10 cellular contexts compared by ENCODE assay signal in genomic region chr15:96334705-96335428, GRCh38. TPM values are rescaled to one million over a fixed set of nuclear protein-coding genes. Genes with fewer than 3 reads are reported as not detected.
DNase-seq lines count a peak whose midpoint lies in the region; ATAC-seq and TF ChIP-seq lines count a peak whose summit lies in the region.
"Had no signal": no experiment of that assay in that cellular context is flagged by ENCODE, and none has a peak within 500 bp of the region (broad histone marks: within the 10 kb centered on the region; RNA-seq: fewer than 3 reads in every experiment).

No MANE protein-coding gene starts in this region.

- no peaks in the 10 kb centered on the region for H3K9me3 ChIP-seq in SJSA1 (replicated peaks)
- H3K9me3 ChIP-seq: neutrophil had no signal

- peaks cover 75% of the 10 kb centered on the region for H3K36me3 ChIP-seq in SJSA1
- H3K36me3 ChIP-seq: neutrophil had no signal

- peak overlapping the region; percentile 86 for H3K27ac ChIP-seq in SJSA1
- H3K27ac ChIP-seq: neutrophil had no signal

- no peak for ATAC-seq in HG03457 (IDR thresholded peaks at IDR 0.05; ENCODE audit: unreplicated experiment)

- DNase-seq in COLO668 (lab: John Stamatoyannopoulos, UW; ENCODE audit: unreplicated experiment) (peak; percentile 25), SJSA1 (ENCODE audit: low read depth in 1 of 2, low spot score in 2 of 2) (peak in 1 of 2 experiments; percentile 74), fibroblast of villous mesenchyme (ENCODE audit: low read depth) (peak; percentile 30), retinal pigment epithelial cell (ENCODE audit: low read depth) (no peak), OCI-M2 (lab: John Stamatoyannopoulos, UW; ENCODE audit: unreplicated experiment) (no peak), GF-D8 (lab: John Stamatoyannopoulos, UW) (no peak)
- DNase-seq in central memory CD4-positive, alpha-beta T cell, result no peak
- DNase-seq: activated naive CD8-positive, alpha-beta T cell treated with anti-CD3 and anti-CD28 coated beads, Interleukin-2, amount 10 ng/mL, durations not matched to agents 7 days and 5 days had no signal

- H3K4me1 ChIP-seq in SJSA1 (replicated peaks), result peaks cover 37% of the 10 kb centered on the region

- H3K27me3 ChIP-seq in SJSA1 (replicated peaks), result no peaks in the 10 kb centered on the region

- peak overlapping the region; percentile 52 for H3K4me3 ChIP-seq in SJSA1
- H3K4me3 ChIP-seq in fibroblast of villous mesenchyme (ENCODE audit: low read depth, low read length), result peak overlapping the region; percentile 90
- H3K4me3 ChIP-seq in retinal pigment epithelial cell (ENCODE audit: low read length), result peak overlapping the region; percentile 96

- TF ChIP-seq CTCF in fibroblast of villous mesenchyme (IDR thresholded peaks at IDR 0.05; ENCODE audit: insufficient read depth, low read depth, low read length), result no peak
- no peak for TF ChIP-seq CTCF in retinal pigment epithelial cell (conservative IDR thresholded peaks at IDR 0.05; ENCODE audit: low read depth, low read length)

RNA-seq across cellular contexts. Expression of gene NR2F2, which starts 4.4 kb away (rescaled TPM):
- total RNA-seq in SJSA1 (2014; rRNA removed; shearing (Covaris generic)), result 9.8 and 14.0 TPM in 2 replicates
- total RNA-seq in fibroblast of villous mesenchyme, result 73.1 and 96.3 TPM in 2 replicates
- total RNA-seq: activated naive CD8-positive, alpha-beta T cell treated with anti-CD3 and anti-CD28 coated beads, Interleukin-2, amount 10 ng/mL, durations not matched to agents 7 days and 5 days had no signal

Comparison
In these comparisons a context has a peak if more than half of its experiments do, and no peak if none do; other contexts are left out.
1. DNase-seq: peak in COLO668 (single experiment) and fibroblast of villous mesenchyme (single experiment); none in retinal pigment epithelial cell (single experiment), OCI-M2 (single experiment), central memory CD4-positive, alpha-beta T cell (single experiment) and GF-D8 (single experiment).
2. Peak in every context shown above with its lines, with median percentiles within 50 percentile points of each other: H3K4me3 ChIP-seq.